22 cellular contexts compared by ENCODE assay signal in genomic region chr22:22976033-22976922, GRCh38.
"Had no signal": no experiment of that assay in that cellular context is flagged by ENCODE, and none has a peak within 500 bp of the region (broad histone marks: within the 10 kb centered on the region; RNA-seq: fewer than 3 reads in every experiment).

No MANE protein-coding gene starts in this region.

- DNase-seq: activated CD4-positive, alpha-beta T cell treated with anti-CD3 and anti-CD28 coated beads, Interleukin-2, amount 10 ng/mL, durations not matched to agents 7 days and 5 days; activated CD8-positive, alpha-beta memory T cell treated with anti-CD3 and anti-CD28 coated beads, Interleukin-2, amount 50 U/mL, for 4 hours; activated CD8-positive, alpha-beta T cell treated with anti-CD3 and anti-CD28 coated beads, Interleukin-2, amount 10 ng/mL, durations not matched to agents 7 days and 5 days; activated effector memory CD4-positive, alpha-beta T cell treated with Interleukin-2 at 50 U/mL for 16 hours; activated naive CD4-positive, alpha-beta T cell treated with anti-CD3 and anti-CD28 coated beads, Interleukin-2, amount 10 ng/mL, durations not matched to agents 7 days and 5 days; activated naive CD8-positive, alpha-beta T cell treated with anti-CD3 and anti-CD28 coated beads, Interleukin-2, amount 50 U/mL, for 24 hours; activated T-cell treated with anti-CD3 and anti-CD28 coated beads, Interleukin-2, amount 50 U/mL, for 48 hours; anterior cingulate cortex; central memory CD4-positive, alpha-beta T cell; dorsolateral prefrontal cortex; left ventricle myocardium superior; mesenchymal stem cell; mucosa of descending colon; naive B cell; psoas muscle; right cardiac atrium; stimulated activated CD4-positive, alpha-beta T cell treated with anti-CD3 and anti-CD28 coated beads, Interleukin-2, amount 100 ng/mL, for 48 hours; uterus had no signal

- H3K36me3 ChIP-seq: tibial nerve, uterus had no signal

- H3K4me3 ChIP-seq: dorsolateral prefrontal cortex, mucosa of descending colon, psoas muscle, skin epidermis, tibial nerve, uterus had no signal

- H3K27ac ChIP-seq: dorsolateral prefrontal cortex, psoas muscle, skin epidermis, tibial nerve, uterus had no signal

- FAIRE-seq: colon, frontal cortex had no signal

- H3K27me3 ChIP-seq: tibial nerve, uterus had no signal

- H3K4me1 ChIP-seq: psoas muscle, tibial nerve, uterus had no signal
